ENCODE assay signal across 1 cellular context in genomic region chr22:29325785-29326315, GRCh38.
TF ChIP-seq lines count a peak whose summit lies in the region.

No MANE protein-coding gene starts in this region.

TF ChIP-seq in IMR-90, 13 proteins besides CTCF, POLR2A, EP300 and RAD21:
- no peak for TF ChIP-seq CEBPB (IDR thresholded peaks at IDR 0.05; ENCODE audit: low read depth, low read length)
- TF ChIP-seq RFX5 (IDR thresholded peaks at IDR 0.05; ENCODE audit: low read depth, low read length): no peak
- TF ChIP-seq USF2 (IDR thresholded peaks at IDR 0.05; ENCODE audit: low read depth, low read length): no peak
- no peak for TF ChIP-seq MAFK (IDR thresholded peaks at IDR 0.05; ENCODE audit: low read depth, low read length)
- no peak for TF ChIP-seq SMC3 (IDR thresholded peaks at IDR 0.05; ENCODE audit: low read depth, low read length)
- no peak for TF ChIP-seq ELK1 (IDR thresholded peaks at IDR 0.05; ENCODE audit: borderline replicate concordance, low read depth, low read length)
TF ChIP-seq in IMR-90: peak in this region for 0.
